8 cellular contexts compared by ENCODE assay signal in genomic region chr2:43995733-43996533, GRCh38. TPM values are rescaled to one million over a fixed set of nuclear protein-coding genes. Genes with fewer than 3 reads are reported as not detected.
DNase-seq lines count a peak whose midpoint lies in the region; ATAC-seq and FAIRE-seq lines count a peak whose summit lies in the region.

TSS of gene LRPPRC (minus strand) at chr2:43995989. CDS start at chr2:43995947, 42 bp downstream.

- DNase-seq in GM18507 (ENCODE audit: extremely low spot score, insufficient read length, low read depth) (peak; percentile 92), NCI-H2081 (lab: John Stamatoyannopoulos, UW) (peak; percentile 97), T1000 (lab: John Stamatoyannopoulos, UW) (peak; percentile 85), astrocyte of the hippocampus (ENCODE audit: low read depth, low spot score) (peak; percentile 97), hepatic stellate cell (ENCODE audit: low spot score) (peak; percentile 94), aorta (peak; percentile 94 to 96)

- H3K27me3 ChIP-seq in rectal smooth muscle tissue (ENCODE audit: control insufficient read depth, insufficient read depth, low read length) (no peaks in the 10 kb centered on the region), aorta (ENCODE audit: control insufficient read depth in 1 of 2, insufficient read depth in 2 of 2, low read length in 1 of 2) (no peaks in the 10 kb centered on the region)

- H3K9ac ChIP-seq in rectal smooth muscle tissue (ENCODE audit: low read length), result peak within 1 kb of the TSS; percentile 76

- FAIRE-seq in GM18507 (lab: Jason Lieb, UNC), result peak; percentile 96

- H3K27ac ChIP-seq in rectal smooth muscle tissue (ENCODE audit: low read depth, low read length) (peak within 1 kb of the TSS; percentile 91), aorta (ENCODE audit: low read depth in 1 of 2, low read length in 2 of 2) (peak within 1 kb of the TSS; percentile 49 to 77)

- ATAC-seq in HG02981 (IDR thresholded peaks at IDR 0.05; ENCODE audit: unreplicated experiment) (peak; percentile 87), aorta (ENCODE audit: low FRiP score) (peak; percentile 99)

- H3K4me1 ChIP-seq in rectal smooth muscle tissue (ENCODE audit: control insufficient read depth, insufficient read depth, low read length) (peaks cover 6% of the 10 kb centered on the region), aorta (ENCODE audit: control insufficient read depth in 1 of 2, insufficient read depth in 2 of 2, low read length in 2 of 2) (peaks cover 0 to 3% of the 10 kb centered on the region in 2 donors)

- H3K9me3 ChIP-seq in aorta (ENCODE audit: control insufficient read depth, low read length), result no peaks in the 10 kb centered on the region

- intact Hi-C loops in aorta (cut with DNase I), result no loop called here

- H3K36me3 ChIP-seq in rectal smooth muscle tissue (ENCODE audit: control insufficient read depth, insufficient read depth, low read length) (peaks cover 4% of the 10 kb centered on the region), aorta (ENCODE audit: control insufficient read depth in 1 of 2, insufficient read depth in 2 of 2, low read length in 1 of 2) (peaks cover 0 to 2% of the 10 kb centered on the region in 2 donors)

- 0 to 1% methylated on average over 59 to 64 of the region's 64 CpGs for WGBS in aorta, 2 donors

- H3K4me3 ChIP-seq in rectal smooth muscle tissue (ENCODE audit: low read length) (peak within 1 kb of the TSS; percentile 100), aorta (ENCODE audit: low read length in 2 of 2) (peak within 1 kb of the TSS; percentile 86 to 99)

RNA-seq across cellular contexts. Expression of gene LRPPRC, which starts in this region (rescaled TPM):
- 10 to 100 TPM; 42.7 to 51.4 TPM for total RNA-seq in aorta
- polyA plus RNA-seq in aorta, result 10 to 100 TPM; 10.3 to 22.0 TPM

Comparison
In these comparisons a context has a peak if more than half of its experiments do, and no peak if none do; other contexts are left out.
1. Peak in every context shown above with its lines: DNase-seq, ATAC-seq, H3K4me3 ChIP-seq and H3K27ac ChIP-seq.